In genomic region chr1:53328490-53329182, GRCh38 we compare ENCODE assay signal across 8 cellular contexts. TPM values are rescaled to one million over a fixed set of nuclear protein-coding genes. Genes with fewer than 3 reads are reported as not detected.
DNase-seq lines count a peak whose midpoint lies in the region; ATAC-seq, FAIRE-seq and TF ChIP-seq lines count a peak whose summit lies in the region.

No MANE protein-coding gene starts in this region.

- H3K4me3 ChIP-seq in BLaER1 treated with 17β-estradiol and CSF1 and Interleukin-3, amounts not matched to agents 10 nM and 100 nM = peak overlapping the region; percentile 79 to 98 (median 96)
- peak overlapping the region; percentile 64 for H3K4me3 ChIP-seq in Jurkat, Clone E6-1 (ENCODE audit: low read length)
- H3K4me3 ChIP-seq in kidney (ENCODE audit: low read length in 2 of 2) (peak overlapping the region in 1 of 2 donors; percentile 46), uterus (peak overlapping the region; percentile 9 to 42)

- H3K4me2 ChIP-seq in BLaER1 treated with 17β-estradiol and CSF1 and Interleukin-3, amounts not matched to agents 10 nM and 100 nM = peak overlapping the region; percentile 85 to 99 (median 93)

- H3K9me3 Mint-ChIP-seq in activated naive CD8-positive, alpha-beta T cell treated with anti-CD3 and anti-CD28 coated beads, Interleukin-2, amount 10 ng/mL, durations not matched to agents 7 days and 5 days = no peaks in the 10 kb centered on the region

- POLR2A ChIA-PET in activated naive CD8-positive, alpha-beta T cell treated with anti-CD3 and anti-CD28 coated beads, Interleukin-2, amount 10 ng/mL, durations not matched to agents 7 days and 5 days (lab: Charles Lee) = interaction anchor here (4.9 kb wide), 1 partner anchor 39 kb away, joined by 76 read pairs; no protein-coding TSS in a partner anchor

- H3K27me3 Mint-ChIP-seq in activated naive CD8-positive, alpha-beta T cell treated with anti-CD3 and anti-CD28 coated beads, Interleukin-2, amount 10 ng/mL, durations not matched to agents 7 days and 5 days = no peaks in the 10 kb centered on the region

- DNase-seq in Jurkat, Clone E6-1 (ENCODE audit: low read depth, low spot score) = peak; percentile 59
- no peak for DNase-seq in activated naive CD8-positive, alpha-beta T cell treated with anti-CD3 and anti-CD28 coated beads, Interleukin-2, amount 10 ng/mL, durations not matched to agents 7 days and 5 days
- DNase-seq in kidney (peak; percentile 72), uterus (peak in 1 of 2 donors; percentile 14), A172 (ENCODE audit: low spot score) (no peak), NCI-H146 (lab: John Stamatoyannopoulos, UW) (no peak)

- TF ChIP-seq POLR2A in uterus (IDR thresholded peaks at IDR 0.05) = no peak

- peaks cover 21 to 52% (median 43%) of the 10 kb centered on the region in 10 experiments for H3K4me1 ChIP-seq in BLaER1 treated with 17β-estradiol and CSF1 and Interleukin-3, amounts not matched to agents 10 nM and 100 nM
- H3K4me1 ChIP-seq in kidney (ENCODE audit: control insufficient read depth in 1 of 2, insufficient read depth in 1 of 2, low read depth in 1 of 2, low read length in 2 of 2) (peaks cover 0 to 9% of the 10 kb centered on the region in 2 donors), uterus (peaks cover 0 to 6% of the 10 kb centered on the region in 2 donors)

- H3K27me3 ChIP-seq in BLaER1 treated with 17β-estradiol and CSF1 and Interleukin-3, amounts not matched to agents 10 nM and 100 nM = no peaks in the 10 kb centered on the region
- H3K27me3 ChIP-seq in uterus = no peaks in the 10 kb centered on the region

- H3K27ac ChIP-seq in BLaER1 treated with 17β-estradiol and CSF1 and Interleukin-3, amounts not matched to agents 10 nM and 100 nM = peak overlapping the region in 8 of 11 experiments; percentile 88 to 99 (median 94); a peak in 12 of 22 replicates
- no peak overlapping the region for H3K27ac ChIP-seq in kidney (ENCODE audit: low read depth in 2 of 2, low read length in 2 of 2)
- no peak overlapping the region for H3K27ac ChIP-seq in uterus

- TF ChIP-seq CTCF in kidney (IDR thresholded peaks at IDR 0.05; ENCODE audit: borderline replicate concordance, extremely low read depth, insufficient read depth) (no peak), uterus (IDR thresholded peaks at IDR 0.05) (peak in 1 of 4 experiments; percentile 17)

- H3K9ac ChIP-seq in BLaER1 treated with 17β-estradiol and CSF1 and Interleukin-3, amounts not matched to agents 10 nM and 100 nM = peak overlapping the region in 9 of 11 experiments; percentile 80 to 99 (median 93); a peak in 17 of 22 replicates
- peak overlapping the region in 1 of 2 donors; percentile 34 for H3K9ac ChIP-seq in kidney (ENCODE audit: low read length in 2 of 2)

- H4K20me1 ChIP-seq in BLaER1 treated with 17β-estradiol and CSF1 and Interleukin-3, amounts not matched to agents 10 nM and 100 nM = peaks cover 0 to 21% (median 11%) of the 10 kb centered on the region in 11 experiments; a peak in 15 of 22 replicates

- peak overlapping the region; percentile 99 for H3K27ac Mint-ChIP-seq in activated naive CD8-positive, alpha-beta T cell treated with anti-CD3 and anti-CD28 coated beads, Interleukin-2, amount 10 ng/mL, durations not matched to agents 7 days and 5 days

- H3K4me1 Mint-ChIP-seq in activated naive CD8-positive, alpha-beta T cell treated with anti-CD3 and anti-CD28 coated beads, Interleukin-2, amount 10 ng/mL, durations not matched to agents 7 days and 5 days = peaks cover 37% of the 10 kb centered on the region

- peaks cover 16% of the 10 kb centered on the region for H3K36me3 Mint-ChIP-seq in activated naive CD8-positive, alpha-beta T cell treated with anti-CD3 and anti-CD28 coated beads, Interleukin-2, amount 10 ng/mL, durations not matched to agents 7 days and 5 days

- intact Hi-C loops in kidney (cut with DNase I) = no loop called here
- intact Hi-C loops in uterus (cut with DNase I; ENCODE audit: low total_unique reads) = no loop called here

- H3K36me3 ChIP-seq in BLaER1 treated with 17β-estradiol and CSF1 and Interleukin-3, amounts not matched to agents 10 nM and 100 nM = peaks cover 0 to 21% (median 20%) of the 10 kb centered on the region in 11 experiments; a peak in 18 of 22 replicates
- H3K36me3 ChIP-seq in kidney (ENCODE audit: control insufficient read depth in 1 of 2, insufficient read depth in 2 of 2, low read length in 2 of 2) = no peaks in the 10 kb centered on the region
- H3K36me3 ChIP-seq in uterus = no peaks in the 10 kb centered on the region

- no peaks in the 10 kb centered on the region for H3K9me3 ChIP-seq in BLaER1 treated with 17β-estradiol and CSF1 and Interleukin-3, amounts not matched to agents 10 nM and 100 nM (replicated peaks in 1 of 11)
- H3K9me3 ChIP-seq in kidney (ENCODE audit: control insufficient read depth in 1 of 2, low read length in 2 of 2) (no peaks in the 10 kb centered on the region), uterus (no peaks in the 10 kb centered on the region)

- ATAC-seq in activated naive CD8-positive, alpha-beta T cell treated with anti-CD3 and anti-CD28 coated beads, Interleukin-2, amount 10 ng/mL, durations not matched to agents 7 days and 5 days (ENCODE audit: low read depth) = no peak
- ATAC-seq in HG03135 (IDR thresholded peaks at IDR 0.05; ENCODE audit: unreplicated experiment) = no peak

- H3K4me3 Mint-ChIP-seq in activated naive CD8-positive, alpha-beta T cell treated with anti-CD3 and anti-CD28 coated beads, Interleukin-2, amount 10 ng/mL, durations not matched to agents 7 days and 5 days = peak overlapping the region; percentile 100

- no peak for FAIRE-seq in kidney (lab: Jason Lieb, UNC)

RNA-seq across cellular contexts. Expression of gene LRP8, which starts 0.8 kb away (rescaled TPM):
- polyA plus RNA-seq in Jurkat, Clone E6-1 (2012; ENCODE audit: insufficient read depth, insufficient read length) = 57.0 TPM
- total RNA-seq in activated naive CD8-positive, alpha-beta T cell treated with anti-CD3 and anti-CD28 coated beads, Interleukin-2, amount 10 ng/mL, durations not matched to agents 7 days and 5 days = 10 to 100 TPM; 45.0 to 54.3 TPM
- total RNA-seq in kidney = 6.9 TPM
- 1.4 TPM for polyA plus RNA-seq in kidney (ENCODE audit: insufficient read depth, low read depth, low replicate concordance)
- total RNA-seq in uterus = 10 to 100 TPM in 1 of 4 donors, 1 to 10 TPM in 3; 1.5 to 15.3 (median 8.5) TPM
- 19.3 and 27.6 TPM in 2 replicates for total RNA-seq in A172 (2014; rRNA removed; shearing (Covaris generic))

Comparison
In these comparisons a context has a peak if more than half of its experiments do, and no peak if none do; other contexts are left out.
1. H3K27ac ChIP-seq: peak in BLaER1 treated with 17β-estradiol and CSF1 and Interleukin-3, amounts not matched to agents 10 nM and 100 nM (8 of 11); none in kidney (0 of 2) and uterus (0 of 2).
2. DNase-seq: peak in Jurkat, Clone E6-1 (single experiment) and kidney (single experiment); none in activated naive CD8-positive, alpha-beta T cell treated with anti-CD3 and anti-CD28 coated beads, Interleukin-2, amount 10 ng/mL, durations not matched to agents 7 days and 5 days (single experiment), A172 (single experiment) and NCI-H146 (single experiment).